ENCODE assay signal across 17 cellular contexts in the genomic region with DNA sequence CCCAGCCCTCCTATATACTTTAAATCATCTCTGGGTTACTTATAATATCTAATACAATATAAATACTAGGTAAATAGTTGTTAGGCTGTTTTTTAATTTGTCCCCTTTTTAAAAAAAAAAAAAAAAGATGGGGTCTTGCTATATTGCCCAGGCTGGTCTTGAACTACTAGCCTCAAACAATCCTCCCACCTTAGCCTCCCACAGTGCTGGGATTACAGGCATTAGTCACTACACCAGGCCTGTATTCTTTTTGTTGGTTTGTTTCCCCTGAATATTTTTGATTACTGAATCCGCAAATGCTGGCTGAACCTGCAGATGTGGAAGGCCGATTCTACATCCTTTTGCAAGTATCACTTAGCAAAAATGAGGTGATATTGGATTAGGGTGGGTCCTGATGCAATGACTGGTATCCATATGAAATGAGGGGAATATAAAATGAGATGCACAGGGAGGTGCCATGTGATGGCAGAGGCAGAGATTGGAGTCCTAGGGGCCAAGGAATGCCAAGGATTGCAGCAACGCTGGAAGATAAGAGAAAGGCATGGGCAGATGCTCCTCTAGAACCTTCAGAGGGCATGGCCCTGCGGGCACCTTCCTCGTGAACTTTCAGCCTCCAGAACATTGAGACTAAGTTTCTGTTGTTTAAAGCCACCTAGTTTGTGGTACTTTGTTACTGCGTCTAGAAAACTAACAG. TPM values are rescaled to one million over a fixed set of nuclear protein-coding genes. Genes with fewer than 3 reads are reported as not detected.
DNase-seq lines count a peak whose midpoint lies in the region; ATAC-seq, FAIRE-seq and TF ChIP-seq lines count a peak whose summit lies in the region.
"Had no signal": no experiment of that assay in that cellular context is flagged by ENCODE, and none has a peak within 500 bp of the region (broad histone marks: within the 10 kb centered on the region; RNA-seq: fewer than 3 reads in every experiment).

No MANE protein-coding gene starts in this region.

- intact Hi-C loops in kidney (cut with DNase I) (no loop called here), stomach (cut with DNase I; ENCODE audit: low total_unique reads) (loop anchor here (10.0 kb wide), 1 partner anchor 47 kb away; no protein-coding TSS in a partner anchor), sciatic nerve (cut with DNase I) (no loop called here)

- ATAC-seq in activated CD8-positive, alpha-beta T cell treated with anti-CD3 and anti-CD28 coated beads, Interleukin-2, amount 10 ng/mL, durations not matched to agents 7 days and 5 days = no peak
- no peak for ATAC-seq in GM19324 (IDR thresholded peaks at IDR 0.05; ENCODE audit: low FRiP score, unreplicated experiment)
- ATAC-seq in HG03439 (IDR thresholded peaks at IDR 0.05; ENCODE audit: unreplicated experiment) = no peak
- no peak for ATAC-seq in sciatic nerve

- no peak overlapping the region for H3K4me3 ChIP-seq in kidney (ENCODE audit: low read length in 2 of 2)
- no peak overlapping the region for H3K4me3 ChIP-seq in stomach

- no peaks in the 10 kb centered on the region for H3K27me3 Mint-ChIP-seq in activated naive CD4-positive, alpha-beta T cell treated with anti-CD3 and anti-CD28 coated beads, Interleukin-2, amount 50 U/mL, for 24 hours
- no peaks in the 10 kb centered on the region for H3K27me3 Mint-ChIP-seq in activated CD8-positive, alpha-beta T cell treated with anti-CD3 and anti-CD28 coated beads, Interleukin-2, amount 10 ng/mL, durations not matched to agents 7 days and 5 days (ENCODE audit: low read depth)

- no peak for DNase-seq in activated naive CD4-positive, alpha-beta T cell (lab: John Stamatoyannopoulos, UW)
- DNase-seq in activated CD8-positive, alpha-beta T cell treated with anti-CD3 and anti-CD28 coated beads, Interleukin-2, amount 10 ng/mL, durations not matched to agents 7 days and 5 days = no peak
- DNase-seq in kidney (no peak), stomach (no peak), sciatic nerve (ENCODE audit: low spot score) (no peak)
- DNase-seq: C1 segment of cervical spinal cord; DND-41; GDM1; H9; NCI-H526 treated with DMSO at 0.1 percent for 48 hours; NK-92 treated with Interleukin-12 subunit alpha and Interleukin-12 subunit beta, amount 100 ng/mL, for 24 hours; OCI-M1 had no signal

- WGBS in stomach, 5 donors = 66 to 91% (median 73%) methylated on average over 6 of the region's 6 CpGs

- H3K9me3 Mint-ChIP-seq in activated naive CD4-positive, alpha-beta T cell treated with anti-CD3 and anti-CD28 coated beads, Interleukin-2, amount 50 U/mL, for 24 hours = no peaks in the 10 kb centered on the region
- no peaks in the 10 kb centered on the region for H3K9me3 Mint-ChIP-seq in activated CD8-positive, alpha-beta T cell treated with anti-CD3 and anti-CD28 coated beads, Interleukin-2, amount 10 ng/mL, durations not matched to agents 7 days and 5 days (ENCODE audit: insufficient read depth)
- H3K9me3 Mint-ChIP-seq: H9 had no signal

- no peak for TF ChIP-seq POLR2A in stomach (IDR thresholded peaks at IDR 0.05)

- H3K27ac Mint-ChIP-seq in activated naive CD4-positive, alpha-beta T cell treated with anti-CD3 and anti-CD28 coated beads, Interleukin-2, amount 50 U/mL, for 24 hours = peak overlapping the region; percentile 17
- peak overlapping the region; percentile 50 for H3K27ac Mint-ChIP-seq in activated CD8-positive, alpha-beta T cell treated with anti-CD3 and anti-CD28 coated beads, Interleukin-2, amount 10 ng/mL, durations not matched to agents 7 days and 5 days
- H3K27ac Mint-ChIP-seq: H9 had no signal

- CTCF ChIA-PET in activated CD8-positive, alpha-beta T cell treated with anti-CD3 and anti-CD28 coated beads, Interleukin-2, amount 10 ng/mL, durations not matched to agents 7 days and 5 days (lab: Charles Lee) = no interaction called here

- H3K36me3 Mint-ChIP-seq in activated naive CD4-positive, alpha-beta T cell treated with anti-CD3 and anti-CD28 coated beads, Interleukin-2, amount 50 U/mL, for 24 hours = peaks cover 5% of the 10 kb centered on the region
- H3K36me3 Mint-ChIP-seq in activated CD8-positive, alpha-beta T cell treated with anti-CD3 and anti-CD28 coated beads, Interleukin-2, amount 10 ng/mL, durations not matched to agents 7 days and 5 days (ENCODE audit: low read depth) = peaks cover 21% of the 10 kb centered on the region

- TF ChIP-seq EP300 in stomach (IDR thresholded peaks at IDR 0.05) = no peak

- H3K27ac ChIP-seq in kidney (ENCODE audit: low read depth in 2 of 2, low read length in 2 of 2) (peak overlapping the region; percentile 60 to 79), stomach (peak overlapping the region; percentile 58 to 82 (median 72))
- H3K27ac ChIP-seq: RWPE1 had no signal

- H3K9ac ChIP-seq in kidney (ENCODE audit: low read length in 2 of 2) = no peak overlapping the region

- H3K4me1 ChIP-seq in kidney (ENCODE audit: control insufficient read depth in 1 of 2, insufficient read depth in 1 of 2, low read depth in 1 of 2, low read length in 2 of 2) (peaks cover 12 to 15% of the 10 kb centered on the region in 2 donors), stomach (peaks cover 34 to 91% (median 65%) of the 10 kb centered on the region in 4 donors)

- H3K36me3 ChIP-seq in kidney (ENCODE audit: control insufficient read depth in 1 of 2, insufficient read depth in 2 of 2, low read length in 2 of 2) (no peaks in the 10 kb centered on the region), stomach (peaks cover 0 to 8% (median 0%) of the 10 kb centered on the region in 4 donors)

- peaks cover 52% of the 10 kb centered on the region for H3K4me1 Mint-ChIP-seq in activated naive CD4-positive, alpha-beta T cell treated with anti-CD3 and anti-CD28 coated beads, Interleukin-2, amount 50 U/mL, for 24 hours
- peaks cover 40% of the 10 kb centered on the region for H3K4me1 Mint-ChIP-seq in activated CD8-positive, alpha-beta T cell treated with anti-CD3 and anti-CD28 coated beads, Interleukin-2, amount 10 ng/mL, durations not matched to agents 7 days and 5 days (ENCODE audit: low read depth)

- no peak overlapping the region for H3K4me3 Mint-ChIP-seq in activated naive CD4-positive, alpha-beta T cell treated with anti-CD3 and anti-CD28 coated beads, Interleukin-2, amount 50 U/mL, for 24 hours
- no peak overlapping the region for H3K4me3 Mint-ChIP-seq in activated CD8-positive, alpha-beta T cell treated with anti-CD3 and anti-CD28 coated beads, Interleukin-2, amount 10 ng/mL, durations not matched to agents 7 days and 5 days
- H3K4me3 Mint-ChIP-seq: H9 had no signal

- no peaks in the 10 kb centered on the region for H3K9me3 ChIP-seq in kidney (ENCODE audit: control insufficient read depth in 1 of 2, low read length in 2 of 2)
- no peaks in the 10 kb centered on the region for H3K9me3 ChIP-seq in stomach

- POLR2A ChIA-PET in activated CD8-positive, alpha-beta T cell treated with anti-CD3 and anti-CD28 coated beads, Interleukin-2, amount 10 ng/mL, durations not matched to agents 7 days and 5 days (lab: Charles Lee) = no interaction called here

- no peak for TF ChIP-seq CTCF in kidney (IDR thresholded peaks at IDR 0.05; ENCODE audit: borderline replicate concordance, extremely low read depth, insufficient read depth)
- no peak for TF ChIP-seq CTCF in stomach (IDR thresholded peaks at IDR 0.05)

- no peak for FAIRE-seq in kidney (lab: Jason Lieb, UNC)
- FAIRE-seq: GM12892 had no signal

- no peaks in the 10 kb centered on the region for H3K27me3 ChIP-seq in stomach

RNA-seq across cellular contexts. Expression of a gene that starts 58.8 kb away (rescaled TPM):
- total RNA-seq in activated CD8-positive, alpha-beta T cell treated with anti-CD3 and anti-CD28 coated beads, Interleukin-2, amount 10 ng/mL, durations not matched to agents 7 days and 5 days = 100 to 1,000 TPM; 109 to 111 TPM
- total RNA-seq in kidney (49.6 TPM), stomach (10 to 100 TPM in 3 of 5 donors, 1 to 10 TPM in 2; 4.3 to 77.6 (median 20.0) TPM), sciatic nerve (104 TPM)
- polyA plus RNA-seq in kidney (ENCODE audit: insufficient read depth, low read depth, low replicate concordance) (33.3 TPM), stomach (100 to 1,000 TPM in 1 of 3 donors, 10 to 100 TPM in 2; 37.0 to 100 (median 59.5) TPM)
